In genomic region chr20:62951896-62952372, GRCh38 we compare ENCODE assay signal across 8 cellular contexts. TPM values are rescaled to one million over a fixed set of nuclear protein-coding genes. Genes with fewer than 3 reads are reported as not detected.
A peak's percentile ranks its signal among the peaks of the same experiment; 100 is the strongest.
DNase-seq lines count a peak whose midpoint lies in the region; ATAC-seq, FAIRE-seq and TF ChIP-seq lines count a peak whose summit lies in the region.

No MANE protein-coding gene starts in this region.

- H3K23ac ChIP-seq in mesendoderm (ENCODE audit: low read length) = no peak overlapping the region

- DNase-seq in heart left ventricle = no peak
- DNase-seq in right cardiac atrium = no peak
- DNase-seq in GM12878 (ENCODE audit: low read depth, low spot score) = no peak
- no peak for DNase-seq in mesendoderm
- peak in 1 of 2 donors; percentile 55 for DNase-seq in upper lobe of left lung
- DNase-seq in HT-29 (ENCODE audit: low spot score) = no peak
- no peak for DNase-seq in NK-92 (lab: John Stamatoyannopoulos, UW; ENCODE audit: unreplicated experiment)

- H3K4me1 ChIP-seq in heart left ventricle (peaks cover 3 to 48% (median 31%) of the 10 kb centered on the region in 12 donors), right cardiac atrium (ENCODE audit: control insufficient read depth, insufficient read depth, low read length) (peaks cover 11% of the 10 kb centered on the region), GM12878 (ENCODE audit: control insufficient read depth, insufficient read depth, low read length) (peaks cover 12% of the 10 kb centered on the region), mesendoderm (ENCODE audit: control insufficient read depth, low read depth, low read length) (peaks cover 5% of the 10 kb centered on the region), upper lobe of left lung (peaks cover 26 to 45% (median 31%) of the 10 kb centered on the region in 4 donors)

- H3K79me2 ChIP-seq in GM12878 (ENCODE audit: control insufficient read depth, insufficient read depth, low read length) (peaks cover 37% of the 10 kb centered on the region), mesendoderm (ENCODE audit: control insufficient read depth, insufficient read depth, low read length) (peaks cover 5% of the 10 kb centered on the region)

- peak overlapping the region in 7 of 12 donors; percentile 13 to 52 (median 40) for H3K4me3 ChIP-seq in heart left ventricle
- no peak overlapping the region for H3K4me3 ChIP-seq in right cardiac atrium (ENCODE audit: low read length)
- peak overlapping the region; percentile 98 for H3K4me3 ChIP-seq in GM12878
- no peak overlapping the region for H3K4me3 ChIP-seq in mesendoderm (ENCODE audit: low read length)
- peak overlapping the region in 3 of 4 donors; percentile 36 to 52 (median 41) for H3K4me3 ChIP-seq in upper lobe of left lung

- H3K18ac ChIP-seq in mesendoderm (ENCODE audit: low read length) = no peak overlapping the region

- no peak overlapping the region for H4K8ac ChIP-seq in mesendoderm (ENCODE audit: low read depth, low read length)

- peaks cover 0 to 37% (median 27%) of the 10 kb centered on the region in 9 donors for H3K36me3 ChIP-seq in heart left ventricle
- H3K36me3 ChIP-seq in GM12878 (ENCODE audit: control insufficient read depth in 2 of 2, insufficient read depth in 2 of 2, low read length in 1 of 2) = peaks cover 9 to 15% of the 10 kb centered on the region in 2 experiments; a peak in 3 of 4 replicates
- peaks cover 8% of the 10 kb centered on the region for H3K36me3 ChIP-seq in mesendoderm (ENCODE audit: control insufficient read depth, insufficient read depth, low read length)
- H3K36me3 ChIP-seq in upper lobe of left lung = peaks cover 0 to 36% (median 17%) of the 10 kb centered on the region in 4 donors

- H3K4ac ChIP-seq in mesendoderm (ENCODE audit: low read depth, low read length) = no peak overlapping the region

- TF ChIP-seq CTCF in heart left ventricle (IDR thresholded peaks at IDR 0.05) (no peak), GM12878 (IDR thresholded peaks at IDR 0.05 in 2 of 3, conservative IDR thresholded peaks at IDR 0.05 in 1 of 3; ENCODE audit: control insufficient read depth in 2 of 3, extremely low read depth in 1 of 3, insufficient read depth in 1 of 3, low read depth in 3 of 3, low read length in 3 of 3) (no peak), upper lobe of left lung (IDR thresholded peaks at IDR 0.05) (no peak)

- no peak for ATAC-seq in heart left ventricle
- ATAC-seq in right cardiac atrium = no peak
- ATAC-seq in GM12878 = no peak
- no peak for ATAC-seq in upper lobe of left lung (ENCODE audit: low FRiP score in 2 of 2)
- no peak for ATAC-seq in HG02938 (IDR thresholded peaks at IDR 0.05; ENCODE audit: unreplicated experiment)

- WGBS in heart left ventricle, 4 donors = 92 to 96% (median 94%) methylated on average over 7 to 8 of the region's 8 CpGs
- 91% methylated on average over 8 of the region's 8 CpGs for WGBS in right cardiac atrium
- WGBS in GM12878 (ENCODE audit: insufficient coverage, insufficient replicate concordance, low lambda C conversion rate, missing lambda C conversion rate) = 66% methylated on average over 8 of the region's 8 CpGs
- no CpG with 5 or more reads among the region's 8 CpGs for WGBS in mesendoderm (ENCODE audit: extremely low coverage, insufficient coverage, low lambda C conversion rate)
- 94% methylated on average over 6 to 8 of the region's 8 CpGs for WGBS in upper lobe of left lung, 2 donors

- CTCF ChIA-PET in GM12878 (lab: Yijun Ruan, JAX) = interaction anchor here (3.4 kb wide), 1 partner anchor 44 kb away, joined by 17 read pairs; no protein-coding TSS in a partner anchor

- H2BK5ac ChIP-seq in mesendoderm (ENCODE audit: low read length) = no peak overlapping the region

- SMC1A ChIA-PET in GM12878 (lab: Charles Lee; ENCODE audit: uncharacterized antibody, unreplicated experiment) = interaction anchor here (1.3 kb wide), 1 partner anchor 17 kb away, joined by 3 read pairs; no protein-coding TSS in a partner anchor

- TF ChIP-seq EP300 in GM12878 (IDR thresholded peaks at IDR 0.05; ENCODE audit: borderline replicate concordance in 1 of 2, control insufficient read depth in 1 of 2, low read depth in 2 of 2, low read length in 2 of 2) (no peak), upper lobe of left lung (IDR thresholded peaks at IDR 0.05) (no peak)

- H2AK5ac ChIP-seq in mesendoderm (ENCODE audit: low read length) = no peak overlapping the region

- H4K20me1 ChIP-seq in GM12878 (ENCODE audit: control insufficient read depth, insufficient read depth) = no peaks in the 10 kb centered on the region

- POLR2A ChIA-PET in GM12878 (lab: Charles Lee) = no interaction called here

- H2BK15ac ChIP-seq in mesendoderm (replicated peaks; ENCODE audit: low read depth) = no peak overlapping the region

- peak overlapping the region; percentile 91 for H3K56ac ChIP-seq in mesendoderm (ENCODE audit: low read length)

- no peak overlapping the region for H2BK120ac ChIP-seq in mesendoderm (ENCODE audit: low read depth, low read length)

- H3K27ac ChIP-seq in heart left ventricle = peak overlapping the region in 1 of 12 donors; percentile 95
- H3K27ac ChIP-seq in right cardiac atrium (ENCODE audit: low read length) = no peak overlapping the region
- H3K27ac ChIP-seq in GM12878 (ENCODE audit: control insufficient read depth, insufficient read depth) = peak overlapping the region; percentile 79
- H3K27ac ChIP-seq in mesendoderm (ENCODE audit: low read depth, low read length) = no peak overlapping the region
- H3K27ac ChIP-seq in upper lobe of left lung = peak overlapping the region in 1 of 4 donors; percentile 87

- in situ Hi-C loops in GM12878 (cut with MboI) = no loop called here

- H3K9me3 ChIP-seq in heart left ventricle (peaks cover 0 to 5% (median 0%) of the 10 kb centered on the region in 12 donors), right cardiac atrium (ENCODE audit: control insufficient read depth, low read length) (no peaks in the 10 kb centered on the region), GM12878 (replicated peaks; ENCODE audit: control insufficient read depth, insufficient read depth, low read length) (peaks cover 3% of the 10 kb centered on the region; the same call in 2 of the 3 replicates), upper lobe of left lung (no peaks in the 10 kb centered on the region)

- H3K9ac ChIP-seq in GM12878 (ENCODE audit: control insufficient read depth, insufficient read depth, low read length) (peak overlapping the region; percentile 72), mesendoderm (ENCODE audit: low read length) (peak overlapping the region; percentile 84)

- no peak for TF ChIP-seq RAD21 in GM12878 (IDR thresholded peaks at IDR 0.05; ENCODE audit: insufficient read depth, low read depth, low read length)

- RAD21 ChIA-PET in GM12878 (lab: Charles Lee; ENCODE audit: unreplicated experiment) = interaction anchor here (2.8 kb wide), 1 partner anchor 14 kb away, joined by 17 read pairs; the partner anchor contains the start of gene GID8

- H2AFZ ChIP-seq in GM12878 (ENCODE audit: control insufficient read depth, low read depth, low read length) = peak overlapping the region; percentile 89

- H3K4me2 ChIP-seq in GM12878 (ENCODE audit: control insufficient read depth, insufficient read depth) (peak overlapping the region; percentile 82), mesendoderm (ENCODE audit: low read length) (peak overlapping the region; percentile 70)

- H3K27me3 ChIP-seq in heart left ventricle (no peaks in the 10 kb centered on the region), right cardiac atrium (ENCODE audit: control insufficient read depth, insufficient read depth) (no peaks in the 10 kb centered on the region), GM12878 (replicated peaks in 1 of 2; ENCODE audit: control insufficient read depth in 2 of 2, insufficient read depth in 2 of 2, low read length in 1 of 2) (no peaks in the 10 kb centered on the region), mesendoderm (ENCODE audit: insufficient read depth, low read length, poor library complexity) (no peaks in the 10 kb centered on the region), upper lobe of left lung (no peaks in the 10 kb centered on the region)

- no peak for TF ChIP-seq POLR2A in heart left ventricle (IDR thresholded peaks at IDR 0.05)
- no peak for TF ChIP-seq POLR2A in GM12878 (IDR thresholded peaks at IDR 0.05; ENCODE audit: low read depth, low read length)
- TF ChIP-seq POLR2A in upper lobe of left lung (IDR thresholded peaks at IDR 0.05) = no peak

- no peak for FAIRE-seq in GM12878 (lab: Jason Lieb, UNC)

- no peak overlapping the region for H4K5ac ChIP-seq in mesendoderm (ENCODE audit: low read length)

- peaks cover 17% of the 10 kb centered on the region for H3K79me1 ChIP-seq in mesendoderm (ENCODE audit: low read length)

- intact Hi-C loops in heart left ventricle (cut with DNase I) (no loop called here), right cardiac atrium (cut with DNase I) (no loop called here), GM12878 (cut with micrococcal nuclease; ENCODE audit: unreplicated experiment) (loop anchor here (2.0 to 5.0 kb wide), 2 partner anchors 13 to 50 kb away; partner anchors contain the start of gene GID8)

- BruUV-seq in GM12878 (replicated peaks; lab: Mats Ljungman, UMichigan) = TSS peak; percentile 69

RNA-seq across cellular contexts. Expression of gene SLC17A9, which starts 0.6 kb away (rescaled TPM):
- total RNA-seq in heart left ventricle (1 to 10 TPM in 3 of 9 donors, under 1 TPM in 6; 0.16 to 6.6 (median 0.67) TPM), right cardiac atrium (1 to 10 TPM; 1.5 to 4.8 (median 2.2) TPM), GM12878 (2014; rRNA removed) (27.8 and 35.8 TPM in 2 replicates), GM12878 (2014; rRNA removed; fragmentation: Illumina TruSeq; extraction: Trizol) (15.7 and 17.5 TPM in 2 replicates), GM12878 (2021) (60.2 and 74.1 TPM in 2 replicates), upper lobe of left lung (10 to 100 TPM in 4 of 6 donors, 1 to 10 TPM in 2; 3.8 to 18.5 (median 14.4) TPM)
- polyA plus RNA-seq in heart left ventricle (1 to 10 TPM; 1.7 to 2.6 TPM), right cardiac atrium (3.1 TPM), GM12878 (2011; rRNA removed) (13.0 and 22.9 TPM in 2 replicates), GM12878 (2014; fragmentation: Illumina TruSeq; extraction: Trizol) (5.8 and 19.2 TPM in 2 replicates), GM12878 (2014; fragmentation: Nextera tagmentation; extraction: Ambion mirVana) (1 to 10 TPM in 1 of 2 experiments, under 1 TPM in 1; 0.72 to 3.9 TPM), GM12878 (2014; rRNA removed) (67.1 and 83.6 TPM in 2 replicates), GM12878 (2016; fragmentation: Nextera tagmentation; extraction: Ambion mirVana) (10 to 100 TPM; 57.9 to 67.0 TPM)
- 130 and 134 TPM in 2 replicates for total RNA-seq in GM12878 (2013; cell fraction: nucleolus; rRNA removed)
- 18.7 TPM for polyA plus RNA-seq in GM12878 (2011; ENCODE audit: low read depth)
- 33.9 and 65.4 TPM in 2 replicates for polyA plus RNA-seq in GM12878 (2011; cell fraction: cytosol; rRNA removed)
- 742 and 791 TPM in 2 replicates for polyA plus RNA-seq in GM12878 (2011; cell fraction: nucleus; rRNA removed)
- polyA plus RNA-seq in GM12878 (2012) = 52.1 and 66.9 TPM in 2 replicates
- 6.9 and 18.1 TPM in 2 replicates for polyA minus RNA-seq in GM12878 (2011; rRNA and poly(A)+ RNA removed)
- polyA minus RNA-seq in GM12878 (2011; cell fraction: cytosol; rRNA and poly(A)+ RNA removed) = 9.0 and 11.0 TPM in 2 replicates
- polyA minus RNA-seq in GM12878 (2011; cell fraction: nucleus; rRNA and poly(A)+ RNA removed) = 49.8 and 62.0 TPM in 2 replicates
- 11.4 TPM for polyA plus RNA-seq in mesendoderm (2013, experiment 1 of 2)
- polyA plus RNA-seq in mesendoderm (2013, experiment 2 of 2) = 12.4 TPM
- 119 and 127 TPM in 2 replicates for total RNA-seq in HT-29 (2014; rRNA removed; shearing (Covaris generic))

RNA-seq across cellular contexts. Expression of gene GID8, which starts 14.0 kb away (rescaled TPM):
- total RNA-seq in heart left ventricle (10 to 100 TPM; 14.7 to 22.2 (median 16.3) TPM), right cardiac atrium (10 to 100 TPM; 19.0 to 22.1 (median 20.0) TPM), GM12878 (2014; rRNA removed) (21.7 and 25.2 TPM in 2 replicates), GM12878 (2014; rRNA removed; fragmentation: Illumina TruSeq; extraction: Trizol) (21.7 and 22.7 TPM in 2 replicates), GM12878 (2021) (33.1 and 33.8 TPM in 2 replicates), upper lobe of left lung (10 to 100 TPM; 18.6 to 33.2 (median 26.3) TPM)
- polyA plus RNA-seq in heart left ventricle (10 to 100 TPM in 1 of 2 donors, 1 to 10 TPM in 1; 6.2 to 15.8 TPM), right cardiac atrium (8.9 TPM), GM12878 (2011; rRNA removed) (28.2 and 30.6 TPM in 2 replicates), GM12878 (2014; fragmentation: Illumina TruSeq; extraction: Trizol) (17.6 and 22.8 TPM in 2 replicates), GM12878 (2014; fragmentation: Nextera tagmentation; extraction: Ambion mirVana) (10 to 100 TPM; 12.0 to 13.2 TPM), GM12878 (2014; rRNA removed) (27.9 and 29.8 TPM in 2 replicates), GM12878 (2016; fragmentation: Nextera tagmentation; extraction: Ambion mirVana) (10 to 100 TPM; 16.5 to 20.1 TPM)
- 16.8 and 17.6 TPM in 2 replicates for total RNA-seq in GM12878 (2013; cell fraction: nucleolus; rRNA removed)
- 19.1 TPM for polyA plus RNA-seq in GM12878 (2011; ENCODE audit: low read depth)
- polyA plus RNA-seq in GM12878 (2011; cell fraction: cytosol; rRNA removed) = 29.1 and 34.1 TPM in 2 replicates
- 19.5 and 22.0 TPM in 2 replicates for polyA plus RNA-seq in GM12878 (2011; cell fraction: nucleus; rRNA removed)
- 21.7 and 23.3 TPM in 2 replicates for polyA plus RNA-seq in GM12878 (2012)
- 26.9 and 30.9 TPM in 2 replicates for polyA minus RNA-seq in GM12878 (2011; rRNA and poly(A)+ RNA removed)
- 11.3 and 11.9 TPM in 2 replicates for polyA minus RNA-seq in GM12878 (2011; cell fraction: cytosol; rRNA and poly(A)+ RNA removed)
- polyA minus RNA-seq in GM12878 (2011; cell fraction: nucleus; rRNA and poly(A)+ RNA removed) = 7.1 and 9.1 TPM in 2 replicates
- 34.7 TPM for polyA plus RNA-seq in mesendoderm (2013, experiment 1 of 2)
- polyA plus RNA-seq in mesendoderm (2013, experiment 2 of 2) = 34.4 TPM
- 66.9 and 67.4 TPM in 2 replicates for total RNA-seq in HT-29 (2014; rRNA removed; shearing (Covaris generic))

RNA-seq across cellular contexts. Expression of gene DIDO1, which starts 25.6 kb away (rescaled TPM):
- total RNA-seq in heart left ventricle (10 to 100 TPM; 27.5 to 46.2 (median 38.9) TPM), right cardiac atrium (10 to 100 TPM; 38.1 to 42.5 (median 40.0) TPM), GM12878 (2014; rRNA removed) (40.9 and 41.5 TPM in 2 replicates), GM12878 (2014; rRNA removed; fragmentation: Illumina TruSeq; extraction: Trizol) (33.8 and 36.0 TPM in 2 replicates), GM12878 (2021) (52.1 and 56.4 TPM in 2 replicates), upper lobe of left lung (100 to 1,000 TPM in 1 of 6 donors, 10 to 100 TPM in 5; 51.6 to 109 (median 58.9) TPM)
- polyA plus RNA-seq in heart left ventricle (10 to 100 TPM; 16.5 to 20.1 TPM), right cardiac atrium (23.3 TPM), GM12878 (2011; rRNA removed) (40.4 and 47.4 TPM in 2 replicates), GM12878 (2014; fragmentation: Illumina TruSeq; extraction: Trizol) (39.4 and 44.2 TPM in 2 replicates), GM12878 (2014; fragmentation: Nextera tagmentation; extraction: Ambion mirVana) (1 to 10 TPM; 5.5 to 7.8 TPM), GM12878 (2014; rRNA removed) (40.6 and 40.8 TPM in 2 replicates), GM12878 (2016; fragmentation: Nextera tagmentation; extraction: Ambion mirVana) (10 to 100 TPM; 24.7 to 28.5 TPM)
- total RNA-seq in GM12878 (2013; cell fraction: nucleolus; rRNA removed) = 158 and 180 TPM in 2 replicates
- 21.4 TPM for polyA plus RNA-seq in GM12878 (2011; ENCODE audit: low read depth)
- 43.3 and 47.3 TPM in 2 replicates for polyA plus RNA-seq in GM12878 (2011; cell fraction: cytosol; rRNA removed)
- polyA plus RNA-seq in GM12878 (2011; cell fraction: nucleus; rRNA removed) = 185 and 192 TPM in 2 replicates
- 32.5 and 32.6 TPM in 2 replicates for polyA plus RNA-seq in GM12878 (2012)
- 38.1 and 42.9 TPM in 2 replicates for polyA minus RNA-seq in GM12878 (2011; rRNA and poly(A)+ RNA removed)
- 12.7 and 13.5 TPM in 2 replicates for polyA minus RNA-seq in GM12878 (2011; cell fraction: cytosol; rRNA and poly(A)+ RNA removed)
- 38.0 and 59.5 TPM in 2 replicates for polyA minus RNA-seq in GM12878 (2011; cell fraction: nucleus; rRNA and poly(A)+ RNA removed)
- polyA plus RNA-seq in mesendoderm (2013, experiment 1 of 2) = 37.6 TPM
- polyA plus RNA-seq in mesendoderm (2013, experiment 2 of 2) = 38.2 TPM
- total RNA-seq in HT-29 (2014; rRNA removed; shearing (Covaris generic)) = 72.0 and 78.5 TPM in 2 replicates

RNA-seq across cellular contexts. Expression of gene BHLHE23, which starts 54.8 kb away (rescaled TPM):
- total RNA-seq in heart left ventricle = not detected
- not detected for polyA plus RNA-seq in heart left ventricle
- not detected for total RNA-seq in right cardiac atrium
- polyA plus RNA-seq in right cardiac atrium = not detected
- 0.69 TPM in 1 of 2 replicates, not detected in the other for total RNA-seq in GM12878 (2013; cell fraction: nucleolus; rRNA removed)
- total RNA-seq in GM12878 (2014; rRNA removed) = not detected in 2 replicates
- not detected in 2 replicates for total RNA-seq in GM12878 (2014; rRNA removed; fragmentation: Illumina TruSeq; extraction: Trizol)
- total RNA-seq in GM12878 (2021) = 0.33 TPM in 1 of 2 replicates, not detected in the other
- not detected for polyA plus RNA-seq in GM12878 (2011; ENCODE audit: low read depth)
- not detected in 2 replicates for polyA plus RNA-seq in GM12878 (2011; rRNA removed)
- polyA plus RNA-seq in GM12878 (2011; cell fraction: cytosol; rRNA removed) = 0.07 TPM in 1 of 2 replicates, not detected in the other
- polyA plus RNA-seq in GM12878 (2011; cell fraction: nucleus; rRNA removed) = 0.28 and 0.40 TPM in 2 replicates
- polyA plus RNA-seq in GM12878 (2012) = 0.11 TPM in 1 of 2 replicates, not detected in the other
- polyA plus RNA-seq in GM12878 (2014; fragmentation: Illumina TruSeq; extraction: Trizol) = not detected in 2 replicates
- polyA plus RNA-seq in GM12878 (2014; fragmentation: Nextera tagmentation; extraction: Ambion mirVana) = not detected
- polyA plus RNA-seq in GM12878 (2014; rRNA removed) = 0.28 TPM in 1 of 2 replicates, not detected in the other
- not detected for polyA plus RNA-seq in GM12878 (2016; fragmentation: Nextera tagmentation; extraction: Ambion mirVana)
- not detected in 2 replicates for polyA minus RNA-seq in GM12878 (2011; rRNA and poly(A)+ RNA removed)
- polyA minus RNA-seq in GM12878 (2011; cell fraction: cytosol; rRNA and poly(A)+ RNA removed) = not detected in 2 replicates
- not detected in 2 replicates for polyA minus RNA-seq in GM12878 (2011; cell fraction: nucleus; rRNA and poly(A)+ RNA removed)
- polyA plus RNA-seq in mesendoderm (2013, experiment 1 of 2) = not detected
- polyA plus RNA-seq in mesendoderm (2013, experiment 2 of 2) = not detected
- not detected for total RNA-seq in upper lobe of left lung
- not detected in 2 replicates for total RNA-seq in HT-29 (2014; rRNA removed; shearing (Covaris generic))

Comparison
In these comparisons a context has a peak if more than half of its experiments do, and no peak if none do; other contexts are left out.
1. H3K4me3 ChIP-seq: peak in heart left ventricle (7 of 12), GM12878 (single experiment) and upper lobe of left lung (3 of 4); none in right cardiac atrium (single experiment) and mesendoderm (single experiment).